Comparison of ENCODE assay signal across 27 cellular contexts in the genomic region with DNA sequence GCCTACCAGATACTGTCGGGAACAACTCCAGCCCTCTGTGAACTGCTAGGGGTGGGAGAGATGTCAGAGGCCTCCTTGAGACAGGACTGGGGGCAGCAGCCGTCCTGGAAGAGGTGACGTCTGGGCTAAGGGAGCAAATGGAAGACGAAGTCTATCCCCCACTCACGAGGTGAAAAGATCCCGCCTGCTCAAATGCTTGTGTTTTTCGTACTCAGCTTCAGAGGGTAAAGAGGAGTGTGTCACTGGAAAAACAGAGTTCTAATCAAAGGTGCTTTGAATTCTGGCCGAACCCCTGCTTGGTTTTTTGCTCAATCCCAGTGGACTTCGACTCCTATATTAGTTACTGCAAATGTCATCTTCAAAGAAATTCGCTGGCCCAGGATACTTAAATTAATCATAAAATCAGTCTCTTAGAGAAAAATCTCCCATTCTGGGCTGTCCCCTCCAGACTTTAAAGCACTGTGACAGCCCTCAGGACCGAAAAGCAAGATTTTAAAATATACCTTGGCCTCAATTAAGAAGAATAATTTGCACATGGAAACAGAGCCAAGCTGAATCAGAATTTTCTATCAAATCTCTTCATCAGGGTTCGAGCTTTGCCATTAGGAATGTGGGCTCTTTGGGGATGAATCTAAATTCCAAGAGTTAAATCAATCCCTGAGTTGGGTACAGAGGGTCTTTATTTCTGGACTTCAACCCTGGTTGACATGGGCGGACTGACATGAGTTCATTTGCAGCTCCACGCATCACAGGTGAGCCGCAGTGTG.
"Had no signal": no experiment of that assay in that cellular context is flagged by ENCODE, and none has a peak within 500 bp of the region (broad histone marks: within the 10 kb centered on the region; RNA-seq: fewer than 3 reads in every experiment).

No MANE protein-coding gene starts in this region.

- H3K27ac ChIP-seq: dorsolateral prefrontal cortex, epithelial cell of prostate, gastrocnemius medialis, ovary, psoas muscle, stomach, thyroid gland had no signal

- H3K4me3 Mint-ChIP-seq: mesothelial cell of epicardium, naive B cell had no signal

- H3K9me3 Mint-ChIP-seq: mesothelial cell of epicardium, naive B cell, nephron had no signal

- H3K27ac Mint-ChIP-seq: mesothelial cell of epicardium had no signal

- H3K36me3 Mint-ChIP-seq: mesothelial cell of epicardium, naive B cell had no signal

- H3K27me3 ChIP-seq: dorsolateral prefrontal cortex, gastrocnemius medialis, ovary, thyroid gland had no signal

- H3K9me3 ChIP-seq: gastrocnemius medialis, mucosa of descending colon, ovary, psoas muscle, stomach, thyroid gland had no signal

- H3K4me3 ChIP-seq: dorsolateral prefrontal cortex, gastrocnemius medialis, mucosa of descending colon, ovary, psoas muscle, stomach, thyroid gland had no signal

- DNase-seq: central memory CD4-positive, alpha-beta T cell; dorsolateral prefrontal cortex; effector CD4-positive, alpha-beta T cell; foreskin fibroblast; gastrocnemius medialis; left colon; mesenchymal stem cell; mucosa of descending colon; naive B cell; nucleus accumbens; ovary; psoas muscle; right cardiac atrium; small intestine; stimulated activated CD4-positive, alpha-beta T cell treated with anti-CD3 and anti-CD28 coated beads, Interleukin-12 subunit alpha, Interleukin-12 subunit beta, amount 100 ng/mL, for 4 hours; stimulated activated CD4-positive, alpha-beta T cell treated with anti-CD3 and anti-CD28 coated beads, Interleukin-1b, Interleukin-23, amount 100 ng/mL, for 48 hours; stimulated activated CD4-positive, alpha-beta T cell treated with anti-CD3 and anti-CD28 coated beads, Interleukin-4, amount 100 ng/mL, for 1 hour; stimulated activated CD8-positive, alpha-beta memory T cell treated with anti-CD3 and anti-CD28 coated beads, Interleukin-4, amount 100 ng/mL, for 48 hours; stimulated activated naive CD4-positive, alpha-beta T cell treated with Interleukin-2 at 50 U/mL for 16 hours; stomach; thyroid gland; trophoblast cell had no signal

- ATAC-seq: esophagus mucosa, gastrocnemius medialis, left colon, mucosa of descending colon, psoas muscle, right cardiac atrium had no signal

- H3K4me1 Mint-ChIP-seq: naive B cell had no signal

- FAIRE-seq: colon, small intestine had no signal

- H3K36me3 ChIP-seq: gastrocnemius medialis, ovary, stomach, thyroid gland had no signal

- H3K4me1 ChIP-seq: psoas muscle had no signal
